In the genomic region with DNA sequence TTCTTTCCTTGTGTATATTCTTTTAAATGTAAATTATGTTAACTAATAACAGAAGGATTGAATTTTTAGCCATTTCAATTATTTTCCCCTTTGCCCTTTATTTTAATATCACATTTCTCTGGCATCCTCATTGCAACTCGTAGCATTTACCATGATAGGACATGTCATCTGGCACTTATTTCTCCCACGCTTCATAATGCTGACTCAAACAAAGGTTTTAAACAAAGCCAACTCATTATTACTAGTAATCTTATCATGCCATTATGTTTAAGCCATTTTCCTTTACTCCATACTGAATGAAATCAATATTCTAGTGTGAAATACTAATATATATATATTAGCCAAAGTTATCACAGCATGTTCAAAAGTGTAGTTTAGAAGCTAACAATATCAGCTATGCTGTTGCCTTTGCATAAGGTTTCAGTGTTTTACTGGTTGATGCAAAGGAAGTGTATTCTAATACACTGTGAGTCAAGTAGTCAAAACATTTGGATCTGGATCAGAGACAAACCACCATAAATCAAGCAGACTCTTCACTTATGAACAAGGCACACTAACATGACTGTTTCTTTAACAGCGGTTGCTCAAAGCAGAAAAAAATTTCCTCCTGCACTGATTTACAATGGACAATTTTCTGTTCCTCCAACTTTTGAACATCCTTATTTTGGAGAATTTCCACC, we compare ENCODE assay signal across 16 cellular contexts.
A peak's percentile ranks its signal among the peaks of the same experiment; 100 is the strongest.
DNase-seq lines count a peak whose midpoint lies in the region; ATAC-seq and TF ChIP-seq lines count a peak whose summit lies in the region.
"Had no signal": no experiment of that assay in that cellular context is flagged by ENCODE, and none has a peak within 500 bp of the region (broad histone marks: within the 10 kb centered on the region; RNA-seq: fewer than 3 reads in every experiment).

No MANE protein-coding gene starts in this region.

- CTCF ChIA-PET in A673 (lab: Charles Lee) (no interaction called here), IMR-90 (lab: Yijun Ruan, JAX) (interaction anchor here (0.8 kb wide), 1 partner anchor 138 kb away, joined by 3 read pairs; no protein-coding TSS in a partner anchor), mammary epithelial cell (lab: Charles Lee; ENCODE audit: low non-redundant PET) (interaction anchor here (0.6 to 0.7 kb wide), 2 partner anchors 13 to 65 kb away, joined by 4 to 10 read pairs; no protein-coding TSS in a partner anchor)

- TF ChIP-seq POLR2A in IMR-90 (IDR thresholded peaks at IDR 0.05; ENCODE audit: low read depth, low read length): no peak
- no peak for TF ChIP-seq POLR2A in sigmoid colon (IDR thresholded peaks at IDR 0.05)

- H3K4me2 ChIP-seq in IMR-90 (ENCODE audit: low read depth, low read length): peak overlapping the region; percentile 42; the same call in 1 of the 2 replicates
- peak overlapping the region; percentile 59 for H3K4me2 ChIP-seq in mammary epithelial cell (ENCODE audit: insufficient read depth, low read depth, low read length)

- no peak overlapping the region for H2BK20ac ChIP-seq in IMR-90 (ENCODE audit: low read depth, low read length)

- H3K56ac ChIP-seq in IMR-90 (ENCODE audit: extremely low read depth, insufficient read depth, low read length): no peak overlapping the region

- no peak overlapping the region for H3K4ac ChIP-seq in IMR-90 (ENCODE audit: low read depth, low read length)

- H2BK15ac ChIP-seq in IMR-90 (ENCODE audit: low read depth, low read length): no peak overlapping the region

- dilution Hi-C loops in IMR-90 (cut with HindIII; ENCODE audit: low sequenced_read_pairs, unreplicated experiment) (no loop called here), mammary epithelial cell (cut with HindIII; ENCODE audit: low sequenced_read_pairs) (no loop called here)

- H3K79me1 ChIP-seq in IMR-90 (ENCODE audit: low read depth in 1 of 2, low read length in 2 of 2): no peaks in the 10 kb centered on the region

- H3K14ac ChIP-seq in IMR-90 (replicated peaks; ENCODE audit: low read depth, low read length): no peak overlapping the region

- H3K9me1 ChIP-seq in IMR-90 (ENCODE audit: insufficient read depth, low read length): no peaks in the 10 kb centered on the region; the same call in 1 of the 2 replicates

- no TSS peak for BruUV-seq in A673 (replicated peaks; lab: Mats Ljungman, UMichigan)
- no TSS peak for BruUV-seq in IMR-90 (replicated peaks; lab: Mats Ljungman, UMichigan)
- no TSS peak for BruUV-seq in mammary epithelial cell (replicated peaks; lab: Mats Ljungman, UMichigan)

- H3K9ac ChIP-seq in IMR-90 (ENCODE audit: low read depth, low read length) (no peak overlapping the region), mammary epithelial cell (ENCODE audit: insufficient read depth, low read length) (peak overlapping the region; percentile 15)

- TF ChIP-seq RAD21 in IMR-90 (IDR thresholded peaks at IDR 0.05; ENCODE audit: low read length): no peak

- no peak overlapping the region for H3K27ac ChIP-seq in A673 (ENCODE audit: low read depth, low read length, poor library complexity, severe bottlenecking)
- no peak overlapping the region for H3K27ac ChIP-seq in IMR-90 (ENCODE audit: insufficient read depth, low read length)
- H3K27ac ChIP-seq in mammary epithelial cell (ENCODE audit: insufficient read depth, low read depth, low read length): peak overlapping the region; percentile 66
- H3K27ac ChIP-seq in sigmoid colon: no peak overlapping the region
- H3K27ac ChIP-seq: adrenal gland, tibial nerve, WERI-Rb-1 had no signal

- H3K79me2 ChIP-seq in mammary epithelial cell (ENCODE audit: insufficient read depth, low read length): no peaks in the 10 kb centered on the region

- H2AK5ac ChIP-seq in IMR-90 (ENCODE audit: low read depth, low read length): no peak overlapping the region

- no peak overlapping the region for H3K23ac ChIP-seq in IMR-90 (ENCODE audit: low read depth, low read length)

- H4K8ac ChIP-seq in IMR-90 (ENCODE audit: low read depth in 2 of 2, low read length in 2 of 2): no peak overlapping the region

- H4K20me1 ChIP-seq in IMR-90 (ENCODE audit: insufficient read depth, low read length): no peaks in the 10 kb centered on the region
- no peaks in the 10 kb centered on the region for H4K20me1 ChIP-seq in mammary epithelial cell (ENCODE audit: insufficient read depth, low read length)

- in situ Hi-C loops in IMR-90 (cut with MboI; ENCODE audit: low sequenced_read_pairs): no loop called here
- in situ Hi-C loops in mammary epithelial cell (cut with MboI; ENCODE audit: low sequenced_read_pairs in 2 of 2): no loop called here

- no peak overlapping the region for H4K91ac ChIP-seq in IMR-90 (ENCODE audit: insufficient read depth, low read depth, low read length)

- H2AFZ ChIP-seq in IMR-90 (replicated peaks; ENCODE audit: low read length, poor library complexity) (no peak overlapping the region), mammary epithelial cell (ENCODE audit: low read depth, low read length) (peak overlapping the region; percentile 28)

- peak overlapping the region; percentile 63 for H2BK5ac ChIP-seq in IMR-90 (ENCODE audit: low read depth, low read length, poor library complexity, severe bottlenecking)

- TF ChIP-seq CTCF in A673 (conservative IDR thresholded peaks at IDR 0.05; ENCODE audit: low read depth, low read length) (no peak), IMR-90 (conservative IDR thresholded peaks at IDR 0.05; ENCODE audit: low read depth, low read length) (no peak), mammary epithelial cell (conservative IDR thresholded peaks at IDR 0.05 in 1 of 2, IDR thresholded peaks at IDR 0.05 in 1 of 2; ENCODE audit: extremely low read depth in 1 of 2, insufficient read depth in 1 of 2, low read depth in 1 of 2, low read length in 2 of 2) (no peak), sigmoid colon (IDR thresholded peaks at IDR 0.05) (no peak)

- H3K18ac ChIP-seq in IMR-90 (ENCODE audit: low read depth, low read length): no peak overlapping the region

- H3K4me3 ChIP-seq in A673 (ENCODE audit: low read depth, low read length, poor library complexity, severe bottlenecking): no peak overlapping the region
- no peak overlapping the region for H3K4me3 ChIP-seq in IMR-90 (ENCODE audit: insufficient read depth, low read depth, low read length)
- H3K4me3 ChIP-seq in mammary epithelial cell (replicated peaks in 1 of 3; ENCODE audit: insufficient read depth in 1 of 3, low read depth in 2 of 3, low read length in 3 of 3): peak overlapping the region in 2 of 3 experiments; percentile 1 to 30
- no peak overlapping the region for H3K4me3 ChIP-seq in sigmoid colon
- H3K4me3 ChIP-seq: adrenal gland, tibial nerve had no signal

- peak overlapping the region; percentile 82; the same call in 1 of the 2 replicates for H2BK120ac ChIP-seq in IMR-90 (ENCODE audit: low read depth, low read length)

- POLR2A ChIA-PET in A673 (lab: Charles Lee; ENCODE audit: low non-redundant PET) (no interaction called here), IMR-90 (lab: Charles Lee; ENCODE audit: unreplicated experiment) (no interaction called here)

- intact Hi-C loops in A673 (cut with micrococcal nuclease; ENCODE audit: unreplicated experiment): no loop called here
- intact Hi-C loops in IMR-90 (cut with micrococcal nuclease): no loop called here
- intact Hi-C loops in mammary epithelial cell (cut with micrococcal nuclease): loop anchor here (1.0 kb wide), 1 partner anchor 75 kb away; no protein-coding TSS in a partner anchor
- intact Hi-C loops in sigmoid colon (cut with DNase I): no loop called here

- ATAC-seq in IMR-90 (ENCODE audit: low read depth): peak; percentile 81

- no peak for TF ChIP-seq EP300 in sigmoid colon (IDR thresholded peaks at IDR 0.05)

- WGBS in IMR-90 (ENCODE audit: extremely low coverage in 2 of 2, insufficient read length in 1 of 2), 2 experiments: 7% methylated on average over 2 of the region's 3 CpGs; no CpG with 5 or more reads in 1 of the 2 experiments
- 1% methylated on average over 3 of the region's 3 CpGs for whole genome bisulfite sequencing in mammary epithelial cell (ENCODE audit: low coverage, missing lambda C conversion rate)
- WGBS in sigmoid colon, 2 donors: 68 to 77% methylated on average over 3 of the region's 3 CpGs

- no peaks in the 10 kb centered on the region for H3K9me3 ChIP-seq in A673 (ENCODE audit: low read depth, low read length, poor library complexity, severe bottlenecking)
- H3K9me3 ChIP-seq in IMR-90 (ENCODE audit: control insufficient read depth, insufficient read depth, low read length): no peaks in the 10 kb centered on the region
- no peaks in the 10 kb centered on the region for H3K9me3 ChIP-seq in mammary epithelial cell (replicated peaks; ENCODE audit: insufficient read depth, low read length)
- no peaks in the 10 kb centered on the region for H3K9me3 ChIP-seq in sigmoid colon
- H3K9me3 ChIP-seq: adrenal gland, tibial nerve had no signal

- H3K4me1 ChIP-seq in A673 (ENCODE audit: insufficient read depth, low read length, poor library complexity, severe bottlenecking): peaks cover 3% of the 10 kb centered on the region
- H3K4me1 ChIP-seq in IMR-90 (ENCODE audit: control insufficient read depth, insufficient read depth, low read length): 0 out of 2 replicates have a peak, but pooled peaks cover 3% of the 10 kb centered on the region
- H3K4me1 ChIP-seq in mammary epithelial cell (ENCODE audit: insufficient read depth, low read length): peaks cover 34% of the 10 kb centered on the region
- H3K4me1 ChIP-seq in sigmoid colon: peaks cover 0 to 15% (median 8%) of the 10 kb centered on the region in 4 donors
- H3K4me1 ChIP-seq: adrenal gland, tibial nerve had no signal

- DNase-seq in A673 (ENCODE audit: low spot score) (peak; percentile 18), IMR-90 (peak; percentile 92), mammary epithelial cell (peak; percentile 79), kidney glomerular epithelial cell (lab: John Stamatoyannopoulos, UW) (peak; percentile 88), dermis blood vessel endothelial cell (no peak), sigmoid colon (no peak), nucleus accumbens (lab: John Stamatoyannopoulos, UW) (no peak)
- no peak for DNase-seq in stimulated activated CD4-positive, alpha-beta T cell treated with anti-CD3 and anti-CD28 coated beads, Interleukin-15, amount 100 ng/mL, for 24 hours
- DNase-seq: 8988T, H9, NCI-H1417, NCI-H526, SIG-M5, WERI-Rb-1 had no signal

- H2AK9ac ChIP-seq in IMR-90 (replicated peaks; ENCODE audit: low read depth, low read length, poor library complexity): no peak overlapping the region

- H3K36me3 ChIP-seq in A673 (ENCODE audit: insufficient read depth, low read length, poor library complexity, severe bottlenecking): no peaks in the 10 kb centered on the region
- H3K36me3 ChIP-seq in IMR-90 (ENCODE audit: control insufficient read depth, insufficient read depth, low read length): no peaks in the 10 kb centered on the region
- no peaks in the 10 kb centered on the region for H3K36me3 ChIP-seq in mammary epithelial cell (ENCODE audit: insufficient read depth, low read length)
- no peaks in the 10 kb centered on the region for H3K36me3 ChIP-seq in sigmoid colon
- H3K36me3 ChIP-seq: adrenal gland, tibial nerve, WERI-Rb-1 had no signal

- no peak overlapping the region for H4K5ac ChIP-seq in IMR-90 (ENCODE audit: low read depth, low read length)

- H3K27me3 ChIP-seq in A673 (replicated peaks; ENCODE audit: insufficient read depth, low read depth, low read length, poor library complexity) (no peaks in the 10 kb centered on the region), IMR-90 (ENCODE audit: control insufficient read depth, insufficient read depth, low read length) (no peaks in the 10 kb centered on the region), mammary epithelial cell (ENCODE audit: insufficient read depth, low read length) (no peaks in the 10 kb centered on the region), sigmoid colon (no peaks in the 10 kb centered on the region)
- H3K27me3 ChIP-seq: adrenal gland, tibial nerve had no signal

Comparison
In these comparisons a context has a peak if more than half of its experiments do, and no peak if none do; other contexts are left out.
1. DNase-seq: peak in A673 (single experiment), IMR-90 (single experiment), mammary epithelial cell (single experiment) and kidney glomerular epithelial cell (single experiment); none in dermis blood vessel endothelial cell (single experiment), stimulated activated CD4-positive, alpha-beta T cell treated with anti-CD3 and anti-CD28 coated beads, Interleukin-15, amount 100 ng/mL, for 24 hours (single experiment), sigmoid colon (single experiment) and nucleus accumbens (0 of 56).
2. H3K4me3 ChIP-seq: peak in mammary epithelial cell (2 of 3); none in A673 (single experiment), IMR-90 (single experiment) and sigmoid colon (0 of 4).